15 cellular contexts compared by ENCODE assay signal in genomic region chr17:72705905-72706395, GRCh38.
DNase-seq lines count a peak whose midpoint lies in the region; ATAC-seq, FAIRE-seq and TF ChIP-seq lines count a peak whose summit lies in the region.
"Had no signal": no experiment of that assay in that cellular context is flagged by ENCODE, and none has a peak within 500 bp of the region (broad histone marks: within the 10 kb centered on the region; RNA-seq: fewer than 3 reads in every experiment).

No MANE protein-coding gene starts in this region.

- H3K27ac ChIP-seq in dorsolateral prefrontal cortex (no peak overlapping the region), pancreas (no peak overlapping the region)

- no peaks in the 10 kb centered on the region for H3K9me3 ChIP-seq in pancreas

- H3K4me1 Mint-ChIP-seq in activated naive CD4-positive, alpha-beta T cell treated with anti-CD3 and anti-CD28 coated beads for 36 hours (ENCODE audit: low read depth) = peaks cover 21% of the 10 kb centered on the region

- H3K4me3 Mint-ChIP-seq in activated naive CD4-positive, alpha-beta T cell treated with anti-CD3 and anti-CD28 coated beads for 36 hours = no peak overlapping the region
- H3K4me3 Mint-ChIP-seq: activated naive CD4-positive, alpha-beta T cell treated with anti-CD3 and anti-CD28 coated beads, Interleukin-2, amount 50 U/mL, for 24 hours; CD4-positive, alpha-beta T cell had no signal

- no peak for FAIRE-seq in pancreas (lab: Jason Lieb, UNC)

- ATAC-seq in GM18502 (IDR thresholded peaks at IDR 0.05; ENCODE audit: poor library complexity, unreplicated experiment) (peak; percentile 87), HG03378 (IDR thresholded peaks at IDR 0.05; ENCODE audit: unreplicated experiment) (peak; percentile 76), pancreas (no peak), HG03097 (IDR thresholded peaks at IDR 0.05; ENCODE audit: low FRiP score, unreplicated experiment) (no peak)
- ATAC-seq: stimulated activated naive CD8-positive, alpha-beta T cell treated with anti-CD3 and anti-CD28 coated beads, Interleukin-15, Interleukin-2, amounts not matched to agents 100 U/mL and 50 U/mL, for 24 hours had no signal

- CTCF ChIA-PET in activated naive CD4-positive, alpha-beta T cell treated with anti-CD3 and anti-CD28 coated beads for 36 hours (lab: Charles Lee) = no interaction called here

- no peak for TF ChIP-seq CTCF in GM20000 (IDR thresholded peaks at IDR 0.05; ENCODE audit: extremely low read depth, missing control alignments)
- TF ChIP-seq CTCF in epithelial cell of esophagus (IDR thresholded peaks at IDR 0.05; ENCODE audit: insufficient read depth, low read depth, low read length, missing control alignments) = no peak
- TF ChIP-seq CTCF in dorsolateral prefrontal cortex (IDR thresholded peaks at IDR 0.05 in 54 of 56, conservative IDR thresholded peaks at IDR 0.05 in 2 of 56; ENCODE audit: low read depth in 1 of 56, partially characterized antibody in 56 of 56) = no peak
- TF ChIP-seq CTCF in pancreas (IDR thresholded peaks at IDR 0.05) = no peak

- peaks cover 10% of the 10 kb centered on the region for H3K9me3 Mint-ChIP-seq in activated naive CD4-positive, alpha-beta T cell treated with anti-CD3 and anti-CD28 coated beads for 36 hours

- H3K4me3 ChIP-seq in epithelial cell of esophagus (ENCODE audit: low read length) (no peak overlapping the region), dorsolateral prefrontal cortex (no peak overlapping the region), pancreas (no peak overlapping the region)

- intact Hi-C loops in dorsolateral prefrontal cortex (cut with DNase I) (no loop called here), pancreas (cut with DNase I) (loop anchor here in 1 of 3 donors (10.0 kb wide), 1 partner anchor 141 kb away; no protein-coding TSS in a partner anchor)
- intact Hi-C loops in activated naive CD4-positive, alpha-beta T cell treated with anti-CD3 and anti-CD28 coated beads for 36 hours (cut with micrococcal nuclease) = no loop called here

- peaks cover 19% of the 10 kb centered on the region for H3K36me3 Mint-ChIP-seq in activated naive CD4-positive, alpha-beta T cell treated with anti-CD3 and anti-CD28 coated beads for 36 hours (ENCODE audit: low read depth)

- H3K27me3 Mint-ChIP-seq in activated naive CD4-positive, alpha-beta T cell treated with anti-CD3 and anti-CD28 coated beads for 36 hours (ENCODE audit: low read depth) = no peaks in the 10 kb centered on the region
- H3K27me3 Mint-ChIP-seq: activated naive CD4-positive, alpha-beta T cell treated with anti-CD3 and anti-CD28 coated beads, Interleukin-2, amount 50 U/mL, for 24 hours; CD4-positive, alpha-beta T cell had no signal

- no peaks in the 10 kb centered on the region for H3K36me3 ChIP-seq in pancreas

- no peak overlapping the region for H3K27ac Mint-ChIP-seq in activated naive CD4-positive, alpha-beta T cell treated with anti-CD3 and anti-CD28 coated beads for 36 hours
- H3K27ac Mint-ChIP-seq: activated naive CD4-positive, alpha-beta T cell treated with anti-CD3 and anti-CD28 coated beads, Interleukin-2, amount 50 U/mL, for 24 hours; CD4-positive, alpha-beta T cell had no signal

- WGBS in pancreas, 2 donors = 90 to 92% methylated on average over 5 of the region's 5 CpGs

- DNase-seq in GM20000 (ENCODE audit: low spot score) = peak; percentile 46
- peak; percentile 52 for DNase-seq in epithelial cell of esophagus (ENCODE audit: low read depth)
- no peak for DNase-seq in dorsolateral prefrontal cortex
- no peak for DNase-seq in pancreas
- DNase-seq in activated naive CD4-positive, alpha-beta T cell treated with anti-CD3 and anti-CD28 coated beads for 36 hours = no peak
- DNase-seq: activated CD4-positive, alpha-beta T cell treated with anti-CD3 and anti-CD28 coated beads for 48 hours; CD4-positive, alpha-beta T cell; central memory CD4-positive, alpha-beta T cell; GDM1; NCI-H1417 treated with DMSO at 0.1 percent for 48 hours; stimulated activated naive CD8-positive, alpha-beta T cell treated with anti-CD3 and anti-CD28 coated beads, Interleukin-15, Interleukin-2, amounts not matched to agents 100 U/mL and 50 U/mL, for 24 hours had no signal

- H3K27me3 ChIP-seq in dorsolateral prefrontal cortex (no peaks in the 10 kb centered on the region), pancreas (no peaks in the 10 kb centered on the region)

- H3K4me1 ChIP-seq in pancreas = no peaks in the 10 kb centered on the region

Comparison
In these comparisons a context has a peak if more than half of its experiments do, and no peak if none do; other contexts are left out.
1. ATAC-seq: peak in GM18502 (single experiment) and HG03378 (single experiment); none in pancreas (0 of 4) and HG03097 (single experiment).
2. DNase-seq: peak in GM20000 (single experiment) and epithelial cell of esophagus (single experiment); none in dorsolateral prefrontal cortex (0 of 10), pancreas (0 of 6) and activated naive CD4-positive, alpha-beta T cell treated with anti-CD3 and anti-CD28 coated beads for 36 hours (single experiment).